In the genomic region with DNA sequence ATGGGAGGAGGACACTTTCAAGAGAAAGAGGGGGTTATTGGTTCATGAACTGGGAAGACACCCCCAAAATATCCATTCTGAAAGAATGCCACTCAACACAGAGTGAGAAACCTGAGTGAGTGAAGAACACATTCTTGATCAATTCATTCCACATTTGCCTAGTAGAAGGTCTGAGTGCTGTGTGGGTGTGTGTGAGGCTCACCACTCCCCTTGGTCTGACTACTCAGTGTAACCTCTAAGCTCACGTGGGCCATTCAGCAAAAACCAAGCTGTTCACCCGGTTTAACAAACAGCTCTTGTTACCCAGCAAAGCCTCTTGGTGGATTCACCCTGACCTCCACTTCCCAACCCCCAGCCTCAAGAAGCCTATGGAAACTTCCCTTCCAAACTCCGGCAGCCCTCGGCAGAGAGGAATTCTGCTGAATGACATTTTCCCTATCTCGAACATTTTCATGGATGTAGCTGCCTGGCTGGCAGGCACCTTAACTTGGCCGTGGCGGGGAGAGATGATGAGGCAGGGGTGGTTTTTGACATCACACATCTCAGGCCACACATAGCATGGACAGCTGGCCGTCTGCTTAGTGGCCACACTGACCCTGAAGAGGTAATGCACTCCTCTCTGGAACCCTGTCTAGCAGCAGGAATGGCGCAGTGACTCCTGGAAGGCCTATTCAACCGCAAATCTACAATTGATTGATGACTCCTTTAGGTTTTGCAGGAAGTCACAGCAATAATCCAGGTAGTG, we compare ENCODE assay signal across 1 cellular context.
TF ChIP-seq lines count a peak whose summit lies in the region.

No MANE protein-coding gene starts in this region.

TF ChIP-seq in HepG2, 621 proteins besides CTCF, POLR2A, EP300 and RAD21:
- TF ChIP-seq, protein P1, sequence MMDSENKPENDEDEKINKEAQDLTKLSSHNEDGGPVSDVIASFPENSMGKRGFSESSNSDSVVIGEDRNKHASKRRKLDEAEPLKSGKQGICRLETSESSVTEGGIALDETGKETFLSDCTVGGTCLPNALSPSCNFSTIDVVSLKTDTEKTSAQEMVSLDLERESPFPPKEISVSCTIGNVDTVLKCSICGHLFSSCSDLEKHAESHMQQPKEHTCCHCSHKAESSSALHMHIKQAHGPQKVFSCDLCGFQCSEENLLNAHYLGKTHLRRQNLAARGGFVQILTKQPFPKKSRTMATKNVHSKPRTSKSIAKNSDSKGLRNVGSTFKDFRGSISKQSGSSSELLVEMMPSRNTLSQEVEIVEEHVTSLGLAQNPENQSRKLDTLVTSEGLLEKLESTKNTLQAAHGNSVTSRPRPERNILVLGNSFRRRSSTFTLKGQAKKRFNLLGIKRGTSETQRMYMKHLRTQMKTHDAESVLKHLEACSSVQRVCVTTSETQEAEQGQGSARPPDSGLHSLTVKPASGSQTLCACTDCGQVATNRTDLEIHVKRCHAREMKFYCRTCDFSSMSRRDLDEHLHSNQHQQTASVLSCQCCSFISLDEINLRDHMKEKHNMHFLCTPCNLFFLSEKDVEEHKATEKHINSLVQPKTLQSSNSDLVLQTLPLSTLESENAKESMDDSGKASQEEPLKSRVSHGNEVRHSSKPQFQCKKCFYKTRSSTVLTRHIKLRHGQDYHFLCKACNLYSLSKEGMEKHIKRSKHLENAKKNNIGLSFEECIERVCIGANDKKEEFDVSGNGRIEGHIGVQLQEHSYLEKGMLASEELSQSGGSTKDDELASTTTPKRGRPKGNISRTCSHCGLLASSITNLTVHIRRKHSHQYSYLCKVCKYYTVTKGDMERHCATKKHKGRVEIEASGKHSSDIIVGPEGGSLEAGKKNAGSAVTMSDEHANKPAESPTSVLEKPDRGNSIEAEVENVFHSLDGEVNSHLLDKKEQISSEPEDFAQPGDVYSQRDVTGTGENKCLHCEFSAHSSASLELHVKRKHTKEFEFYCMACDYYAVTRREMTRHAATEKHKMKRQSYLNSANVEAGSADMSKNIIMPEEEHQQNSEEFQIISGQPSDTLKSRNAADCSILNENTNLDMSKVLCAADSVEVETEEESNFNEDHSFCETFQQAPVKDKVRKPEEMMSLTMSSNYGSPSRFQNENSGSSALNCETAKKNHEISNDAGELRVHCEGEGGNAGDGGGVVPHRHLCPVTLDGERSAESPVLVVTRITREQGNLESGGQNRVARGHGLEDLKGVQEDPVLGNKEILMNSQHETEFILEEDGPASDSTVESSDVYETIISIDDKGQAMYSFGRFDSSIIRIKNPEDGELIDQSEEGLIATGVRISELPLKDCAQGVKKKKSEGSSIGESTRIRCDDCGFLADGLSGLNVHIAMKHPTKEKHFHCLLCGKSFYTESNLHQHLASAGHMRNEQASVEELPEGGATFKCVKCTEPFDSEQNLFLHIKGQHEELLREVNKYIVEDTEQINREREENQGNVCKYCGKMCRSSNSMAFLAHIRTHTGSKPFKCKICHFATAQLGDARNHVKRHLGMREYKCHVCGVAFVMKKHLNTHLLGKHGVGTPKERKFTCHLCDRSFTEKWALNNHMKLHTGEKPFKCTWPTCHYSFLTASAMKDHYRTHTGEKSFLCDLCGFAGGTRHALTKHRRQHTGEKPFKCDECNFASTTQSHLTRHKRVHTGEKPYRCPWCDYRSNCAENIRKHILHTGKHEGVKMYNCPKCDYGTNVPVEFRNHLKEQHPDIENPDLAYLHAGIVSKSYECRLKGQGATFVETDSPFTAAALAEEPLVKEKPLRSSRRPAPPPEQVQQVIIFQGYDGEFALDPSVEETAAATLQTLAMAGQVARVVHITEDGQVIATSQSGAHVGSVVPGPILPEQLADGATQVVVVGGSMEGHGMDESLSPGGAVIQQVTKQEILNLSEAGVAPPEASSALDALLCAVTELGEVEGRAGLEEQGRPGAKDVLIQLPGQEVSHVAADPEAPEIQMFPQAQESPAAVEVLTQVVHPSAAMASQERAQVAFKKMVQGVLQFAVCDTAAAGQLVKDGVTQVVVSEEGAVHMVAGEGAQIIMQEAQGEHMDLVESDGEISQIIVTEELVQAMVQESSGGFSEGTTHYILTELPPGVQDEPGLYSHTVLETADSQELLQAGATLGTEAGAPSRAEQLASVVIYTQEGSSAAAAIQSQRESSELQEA (CRISPR knock-in tag; IDR thresholded peaks at IDR 0.05; ENCODE audit: not compliant biosample characterization) = no peak
- no peak for TF ChIP-seq RXRB (CRISPR knock-in tag; IDR thresholded peaks at IDR 0.05; ENCODE audit: borderline replicate concordance)
- TF ChIP-seq GTF2F1 (IDR thresholded peaks at IDR 0.05; ENCODE audit: low read length) = no peak
- TF ChIP-seq MAFK (conservative IDR thresholded peaks at IDR 0.05 in 1 of 2, IDR thresholded peaks at IDR 0.05 in 1 of 2; ENCODE audit: low read length in 2 of 2) = no peak
- no peak for TF ChIP-seq SP140L (CRISPR knock-in tag; IDR thresholded peaks at IDR 0.05; ENCODE audit: borderline replicate concordance)
- TF ChIP-seq NONO (IDR thresholded peaks at IDR 0.05) = no peak
- no peak for TF ChIP-seq NONO (CRISPR knock-in tag; conservative IDR thresholded peaks at IDR 0.05)
- TF ChIP-seq, protein P2, sequence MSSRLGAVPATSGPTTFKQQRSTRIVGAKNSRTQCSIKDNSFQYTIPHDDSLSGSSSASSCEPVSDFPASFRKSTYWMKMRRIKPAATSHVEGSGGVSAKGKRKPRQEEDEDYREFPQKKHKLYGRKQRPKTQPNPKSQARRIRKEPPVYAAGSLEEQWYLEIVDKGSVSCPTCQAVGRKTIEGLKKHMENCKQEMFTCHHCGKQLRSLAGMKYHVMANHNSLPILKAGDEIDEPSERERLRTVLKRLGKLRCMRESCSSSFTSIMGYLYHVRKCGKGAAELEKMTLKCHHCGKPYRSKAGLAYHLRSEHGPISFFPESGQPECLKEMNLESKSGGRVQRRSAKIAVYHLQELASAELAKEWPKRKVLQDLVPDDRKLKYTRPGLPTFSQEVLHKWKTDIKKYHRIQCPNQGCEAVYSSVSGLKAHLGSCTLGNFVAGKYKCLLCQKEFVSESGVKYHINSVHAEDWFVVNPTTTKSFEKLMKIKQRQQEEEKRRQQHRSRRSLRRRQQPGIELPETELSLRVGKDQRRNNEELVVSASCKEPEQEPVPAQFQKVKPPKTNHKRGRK (CRISPR knock-in tag; IDR thresholded peaks at IDR 0.05) = no peak
- no peak for TF ChIP-seq ZKSCAN5 (CRISPR knock-in tag; IDR thresholded peaks at IDR 0.05)
- TF ChIP-seq, protein P3, sequence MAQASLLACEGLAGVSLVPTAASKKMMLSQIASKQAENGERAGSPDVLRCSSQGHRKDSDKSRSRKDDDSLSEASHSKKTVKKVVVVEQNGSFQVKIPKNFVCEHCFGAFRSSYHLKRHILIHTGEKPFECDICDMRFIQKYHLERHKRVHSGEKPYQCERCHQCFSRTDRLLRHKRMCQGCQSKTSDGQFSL (CRISPR knock-in tag; IDR thresholded peaks at IDR 0.05) = no peak
